1 cellular context compared by ENCODE assay signal in genomic region chr18:617970-618504, GRCh38.
A peak's percentile ranks its signal among the peaks of the same experiment; 100 is the strongest.
TF ChIP-seq lines count a peak whose summit lies in the region.

No MANE protein-coding gene starts in this region.

TF ChIP-seq in K562, 482 proteins besides CTCF, POLR2A, EP300 and RAD21 (continued from another document and continues in another):
- no peak for TF ChIP-seq ZSCAN32 (CRISPR knock-in tag; IDR thresholded peaks at IDR 0.05)
- TF ChIP-seq ZNF175 (CRISPR knock-in tag; IDR thresholded peaks at IDR 0.05; ENCODE audit: low read depth), result peak; percentile 90
- peak; percentile 79 for TF ChIP-seq CBX2 (IDR thresholded peaks at IDR 0.05; ENCODE audit: insufficient read depth, low read length, poor library complexity, severe bottlenecking)
- TF ChIP-seq E2F1 (CRISPR knock-in tag; IDR thresholded peaks at IDR 0.05), result no peak
- TF ChIP-seq GABPB1 (CRISPR knock-in tag; IDR thresholded peaks at IDR 0.05), result no peak
- TF ChIP-seq FOXA1 (IDR thresholded peaks at IDR 0.05; ENCODE audit: borderline replicate concordance), result no peak
- TF ChIP-seq KAT2B (IDR thresholded peaks at IDR 0.05; ENCODE audit: low read depth, low read length), result no peak
- no peak for TF ChIP-seq ZSCAN29 (IDR thresholded peaks at IDR 0.05)
- peak; percentile 98 for TF ChIP-seq GATA2 (CRISPR knock-in tag; IDR thresholded peaks at IDR 0.05)
- TF ChIP-seq ZNF3 (CRISPR knock-in tag; IDR thresholded peaks at IDR 0.05), result no peak
- peak; percentile 51; the same call in 1 of the 2 replicates for TF ChIP-seq JUN (IDR thresholded peaks at IDR 0.05; ENCODE audit: borderline replicate concordance, low read depth, low read length)
- TF ChIP-seq JUN (CRISPR knock-in tag; IDR thresholded peaks at IDR 0.05; ENCODE audit: borderline replicate concordance), result no peak
- no peak for TF ChIP-seq ZNF507 (tag; conservative IDR thresholded peaks at IDR 0.05)
- TF ChIP-seq ZKSCAN3 (CRISPR knock-in tag; IDR thresholded peaks at IDR 0.05), result no peak
- peak; percentile 98 for TF ChIP-seq MTA2 (IDR thresholded peaks at IDR 0.05; ENCODE audit: low read depth)
- no peak for TF ChIP-seq MIER1 (IDR thresholded peaks at IDR 0.05; ENCODE audit: low read depth)
- TF ChIP-seq MXI1 (IDR thresholded peaks at IDR 0.05; ENCODE audit: low read depth, low read length), result no peak; the same call in 1 of the 2 replicates
- TF ChIP-seq ZNF165 (CRISPR knock-in tag; IDR thresholded peaks at IDR 0.05; ENCODE audit: borderline replicate concordance), result no peak
- no peak for TF ChIP-seq ZNF146 (CRISPR knock-in tag; IDR thresholded peaks at IDR 0.05; ENCODE audit: unreplicated experiment)
- no peak for TF ChIP-seq HNRNPLL (IDR thresholded peaks at IDR 0.05; ENCODE audit: low read depth, low read length, poor library complexity, severe bottlenecking)
- no peak for TF ChIP-seq ZNF75A (CRISPR knock-in tag; IDR thresholded peaks at IDR 0.05)
- peak; percentile 67; the same call in 1 of the 2 replicates for TF ChIP-seq PYGO2 (tag; IDR thresholded peaks at IDR 0.05)
- TF ChIP-seq TRIM28 (IDR thresholded peaks at IDR 0.05), result peak; percentile 48; the same call in 1 of the 2 replicates
- no peak for TF ChIP-seq ARHGAP35 (IDR thresholded peaks at IDR 0.05; ENCODE audit: partially characterized antibody)
- TF ChIP-seq TCF3 (CRISPR knock-in tag; IDR thresholded peaks at IDR 0.05), result peak; percentile 98
- no peak for TF ChIP-seq NR2C2 (CRISPR knock-in tag; IDR thresholded peaks at IDR 0.05)
- TF ChIP-seq NR2C2 (tag; IDR thresholded peaks at IDR 0.05), result no peak
- no peak for TF ChIP-seq SMAD2 (IDR thresholded peaks at IDR 0.05; ENCODE audit: low read depth, low read length)
- TF ChIP-seq CCAR2 (IDR thresholded peaks at IDR 0.05; ENCODE audit: low read depth, low read length), result no peak
- peak; percentile 98 for TF ChIP-seq HDAC3 (IDR thresholded peaks at IDR 0.05; ENCODE audit: borderline replicate concordance, partially characterized antibody)
- TF ChIP-seq ZNF778 (CRISPR knock-in tag; IDR thresholded peaks at IDR 0.05), result no peak
- TF ChIP-seq PRMT5 (CRISPR knock-in tag; IDR thresholded peaks at IDR 0.05), result no peak
- TF ChIP-seq E2F8 (IDR thresholded peaks at IDR 0.05; ENCODE audit: low read depth, partially characterized antibody), result no peak
- TF ChIP-seq IFI16 (CRISPR knock-in tag; IDR thresholded peaks at IDR 0.05), result no peak
- peak; percentile 87; the same call in 1 of the 2 replicates for TF ChIP-seq NFATC3 (IDR thresholded peaks at IDR 0.05)
- peak; percentile 85; the same call in 1 of the 2 replicates for TF ChIP-seq MTA1 (IDR thresholded peaks at IDR 0.05; ENCODE audit: borderline replicate concordance)
- TF ChIP-seq ZNF780A (CRISPR knock-in tag; IDR thresholded peaks at IDR 0.05), result no peak
- no peak for TF ChIP-seq NR2F6 (CRISPR knock-in tag; IDR thresholded peaks at IDR 0.05)
- no peak for TF ChIP-seq ZNF212 (CRISPR knock-in tag; IDR thresholded peaks at IDR 0.05)
- no peak for TF ChIP-seq ILK (tag; IDR thresholded peaks at IDR 0.05; ENCODE audit: borderline replicate concordance, low read depth)
- TF ChIP-seq PHB2 (IDR thresholded peaks at IDR 0.05; ENCODE audit: low read depth), result peak; percentile 97
- TF ChIP-seq MCM5 (IDR thresholded peaks at IDR 0.05; ENCODE audit: low read depth), result no peak
- TF ChIP-seq ZNF277 (CRISPR knock-in tag; IDR thresholded peaks at IDR 0.05; ENCODE audit: borderline replicate concordance), result no peak
- TF ChIP-seq LARP7 (IDR thresholded peaks at IDR 0.05), result no peak
- peak; percentile 28; the same call in 1 of the 2 replicates for TF ChIP-seq MYC (IDR thresholded peaks at IDR 0.05; ENCODE audit: low read depth, low read length)
- TF ChIP-seq MYC (CRISPR knock-in tag; IDR thresholded peaks at IDR 0.05; ENCODE audit: borderline replicate concordance, low read depth), result no peak
- peak; percentile 7 for TF ChIP-seq DACH1 (IDR thresholded peaks at IDR 0.05; ENCODE audit: partially characterized antibody)
- peak; percentile 75 for TF ChIP-seq FOSL1 (tag; conservative IDR thresholded peaks at IDR 0.05)
- TF ChIP-seq C11orf30 (IDR thresholded peaks at IDR 0.05; ENCODE audit: low read depth), result no peak
- TF ChIP-seq ZNF551 (CRISPR knock-in tag; IDR thresholded peaks at IDR 0.05), result no peak
- no peak for TF ChIP-seq COPS2 (conservative IDR thresholded peaks at IDR 0.05)
- TF ChIP-seq MECOM (CRISPR knock-in tag; IDR thresholded peaks at IDR 0.05), result peak; percentile 65; the same call in 1 of the 2 replicates
- peak; percentile 71 for TF ChIP-seq JUND (IDR thresholded peaks at IDR 0.05; ENCODE audit: borderline replicate concordance, low read depth, low read length)
- peak; percentile 66; the same call in 2 of the 3 replicates for TF ChIP-seq JUND (tag; IDR thresholded peaks at IDR 0.05; ENCODE audit: borderline replicate concordance, low read depth, low read length)
- TF ChIP-seq CUX1 (CRISPR knock-in tag; IDR thresholded peaks at IDR 0.05), result 0 out of 2 replicates have a peak, but pooled peaks have one; percentile 75
- TF ChIP-seq HNRNPK (IDR thresholded peaks at IDR 0.05; ENCODE audit: low read depth, low read length, poor library complexity, severe bottlenecking), result no peak
- no peak for TF ChIP-seq POLR2B (IDR thresholded peaks at IDR 0.05; ENCODE audit: low read depth, partially characterized antibody)
- peak in 1 of 2 experiments; percentile 73; a peak in 1 of 4 replicates for TF ChIP-seq ETV6 (IDR thresholded peaks at IDR 0.05; ENCODE audit: borderline replicate concordance in 1 of 2, low read depth in 2 of 2, low read length in 1 of 2)
- no peak for TF ChIP-seq ETV6 (CRISPR knock-in tag; IDR thresholded peaks at IDR 0.05; ENCODE audit: borderline replicate concordance)
- TF ChIP-seq SAFB2 (IDR thresholded peaks at IDR 0.05; ENCODE audit: borderline replicate concordance, low read depth, low read length, severe bottlenecking), result no peak
- no peak for TF ChIP-seq ZBTB5 (IDR thresholded peaks at IDR 0.05)
- TF ChIP-seq FOXK2 (conservative IDR thresholded peaks at IDR 0.05 in 1 of 2, IDR thresholded peaks at IDR 0.05 in 1 of 2; ENCODE audit: low read depth in 2 of 2), result peak; percentile 73 to 82; a peak in 3 of 4 replicates
- TF ChIP-seq NBN (IDR thresholded peaks at IDR 0.05; ENCODE audit: low read depth), result peak; percentile 92
- no peak for TF ChIP-seq FOXK1 (CRISPR knock-in tag; IDR thresholded peaks at IDR 0.05; ENCODE audit: borderline replicate concordance)
- no peak for TF ChIP-seq PCBP1 (IDR thresholded peaks at IDR 0.05; ENCODE audit: low read depth, low read length, poor library complexity, severe bottlenecking)
- no peak for TF ChIP-seq HBP1 (CRISPR knock-in tag; IDR thresholded peaks at IDR 0.05)
